8 cellular contexts compared by ENCODE assay signal in genomic region chr20:63495771-63496403, GRCh38. TPM values are rescaled to one million over a fixed set of nuclear protein-coding genes. Genes with fewer than 3 reads are reported as not detected.
DNase-seq lines count a peak whose midpoint lies in the region; ATAC-seq lines count a peak whose summit lies in the region.

No MANE protein-coding gene starts in this region.

- peaks cover 56% of the 10 kb centered on the region for H3K27me3 Mint-ChIP-seq in dendritic cell treated with granulocyte-macrophage colony-stimulating factor and Interleukin-4, amounts not matched to agents 40 ng/mL and 50 ng/mL, for 4 days

- peak overlapping the region; percentile 70 for H3K4me3 Mint-ChIP-seq in dendritic cell treated with granulocyte-macrophage colony-stimulating factor and Interleukin-4, amounts not matched to agents 40 ng/mL and 50 ng/mL, for 4 days

- intact Hi-C loops in dendritic cell treated with granulocyte-macrophage colony-stimulating factor and Interleukin-4, amounts not matched to agents 40 ng/mL and 50 ng/mL, for 4 days (cut with micrococcal nuclease): no loop called here

- no peak overlapping the region for H3K27ac Mint-ChIP-seq in dendritic cell treated with granulocyte-macrophage colony-stimulating factor and Interleukin-4, amounts not matched to agents 40 ng/mL and 50 ng/mL, for 4 days

- no peaks in the 10 kb centered on the region for H3K36me3 Mint-ChIP-seq in dendritic cell treated with granulocyte-macrophage colony-stimulating factor and Interleukin-4, amounts not matched to agents 40 ng/mL and 50 ng/mL, for 4 days (ENCODE audit: low read depth)

- H3K9me3 Mint-ChIP-seq in dendritic cell treated with granulocyte-macrophage colony-stimulating factor and Interleukin-4, amounts not matched to agents 40 ng/mL and 50 ng/mL, for 4 days: peaks cover 12% of the 10 kb centered on the region

- peak; percentile 51 for DNase-seq in EL
- DNase-seq in MV-4-11 (lab: John Stamatoyannopoulos, UW): peak; percentile 29
- DNase-seq in activated CD4-positive, alpha-beta T cell treated with anti-CD3 and anti-CD28 coated beads, Interleukin-2, amount 50 U/mL, for 48 hours: peak; percentile 78 to 82
- DNase-seq in lung microvascular endothelial cell (ENCODE audit: low read depth in 2 of 2): peak; percentile 48 to 67
- DNase-seq in stimulated activated CD8-positive, alpha-beta memory T cell treated with anti-CD3 and anti-CD28 coated beads, Interleukin-15, amount 100 ng/mL, for 4 hours (ENCODE audit: low read depth in 2 of 2): peak; percentile 23 to 46

- H3K4me1 Mint-ChIP-seq in dendritic cell treated with granulocyte-macrophage colony-stimulating factor and Interleukin-4, amounts not matched to agents 40 ng/mL and 50 ng/mL, for 4 days (ENCODE audit: low read depth): peaks cover 12% of the 10 kb centered on the region

- ATAC-seq in HG02571 (IDR thresholded peaks at IDR 0.05; ENCODE audit: unreplicated experiment) (no peak), HG02588 (IDR thresholded peaks at IDR 0.05; ENCODE audit: unreplicated experiment) (no peak)

RNA-seq across cellular contexts. Expression of gene EEF1A2, which starts 3.0 kb away (rescaled TPM):
- 5.2 and 14.8 TPM in 2 replicates for total RNA-seq in lung microvascular endothelial cell

RNA-seq across cellular contexts. Expression of gene KCNQ2, which starts 23.4 kb away (rescaled TPM):
- total RNA-seq in lung microvascular endothelial cell: not detected in 2 replicates

RNA-seq across cellular contexts. Expression of gene PPDPF, which starts 24.7 kb away (rescaled TPM):
- total RNA-seq in lung microvascular endothelial cell: 16.3 and 21.2 TPM in 2 replicates

RNA-seq across cellular contexts. Expression of gene PTK6, which starts 41.3 kb away (rescaled TPM):
- under 0.01 TPM in 1 of 2 replicates, not detected in the other for total RNA-seq in lung microvascular endothelial cell

RNA-seq across cellular contexts. Expression of gene SRMS, which starts 51.7 kb away (rescaled TPM):
- total RNA-seq in lung microvascular endothelial cell: not detected in 2 replicates

Comparison
In these comparisons a context has a peak if more than half of its experiments do, and no peak if none do; other contexts are left out.
1. DNase-seq: peak in every context shown above with its lines; median percentile 80 in activated CD4-positive, alpha-beta T cell treated with anti-CD3 and anti-CD28 coated beads, Interleukin-2, amount 50 U/mL, for 48 hours; 58 in lung microvascular endothelial cell; 51 in EL; 34 in stimulated activated CD8-positive, alpha-beta memory T cell treated with anti-CD3 and anti-CD28 coated beads, Interleukin-15, amount 100 ng/mL, for 4 hours; 29 in MV-4-11.